ENCODE assay signal across 1 cellular context in the genomic region with DNA sequence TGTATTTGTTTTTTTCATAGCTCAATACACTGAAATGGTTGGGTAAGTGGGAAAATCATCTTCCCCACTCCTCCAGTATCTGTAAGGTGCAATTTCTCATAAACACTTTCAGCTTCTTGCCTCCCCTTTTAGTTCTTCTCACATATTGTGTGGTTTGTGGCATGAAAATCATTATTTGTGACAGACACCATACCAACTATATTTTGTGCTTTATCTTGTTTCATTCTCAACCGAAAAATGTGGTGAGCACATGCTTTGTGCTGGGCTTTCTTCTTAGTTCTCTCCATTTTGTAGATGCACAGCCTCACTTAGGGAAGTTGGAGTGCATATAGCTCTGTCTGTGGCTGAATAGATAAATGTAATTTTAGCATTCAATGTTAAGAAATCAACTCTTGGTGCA.
TF ChIP-seq lines count a peak whose summit lies in the region.

No MANE protein-coding gene starts in this region.

TF ChIP-seq in GM23338, 12 proteins besides CTCF, POLR2A, EP300 and RAD21 (continued from another document):
- no peak for TF ChIP-seq REST (IDR thresholded peaks at IDR 0.05; ENCODE audit: unreplicated experiment)
